8 cellular contexts compared by ENCODE assay signal in genomic region chr15:68053997-68054657, GRCh38. TPM values are rescaled to one million over a fixed set of nuclear protein-coding genes. Genes with fewer than 3 reads are reported as not detected.
DNase-seq lines count a peak whose midpoint lies in the region; ATAC-seq and TF ChIP-seq lines count a peak whose summit lies in the region.

PIAS1 (plus strand) TSS chr15:68054315; CDS start chr15:68054327, 12 bp downstream.

- H2AFZ ChIP-seq in fibroblast of lung (ENCODE audit: low read length), result peak within 1 kb of the TSS; percentile 63

- peaks cover 46% of the 10 kb centered on the region for H3K79me2 ChIP-seq in fibroblast of lung (ENCODE audit: control insufficient read depth, insufficient read depth, low read length)

- peaks cover 2% of the 10 kb centered on the region for H3K4me1 ChIP-seq in fibroblast of lung (ENCODE audit: control insufficient read depth, extremely low read depth, insufficient read depth, low read length)
- H3K4me1 ChIP-seq in naive thymus-derived CD4-positive, alpha-beta T cell (ENCODE audit: control insufficient read depth in 2 of 2, insufficient read depth in 2 of 2, low read length in 2 of 2), result peaks cover 21 to 35% of the 10 kb centered on the region in 2 donors

- peaks cover 0 to 13% (median 0%) of the 10 kb centered on the region in 5 donors for H3K27me3 Mint-ChIP-seq in naive thymus-derived CD4-positive, alpha-beta T cell
- no peaks in the 10 kb centered on the region for H3K27me3 Mint-ChIP-seq in stimulated activated memory B cell treated with anti-CD40 and anti-IgM and Interleukin-4, amounts not matched to agents 10 μg/mL and 1 μg/mL and 100 μg/mL, for 72 hours

- peak; percentile 96 for ATAC-seq in naive thymus-derived CD4-positive, alpha-beta T cell
- peak; percentile 97 for ATAC-seq in stimulated activated memory B cell treated with anti-CD40 and anti-IgM and Interleukin-4, amounts not matched to agents 10 μg/mL and 1 μg/mL and 100 μg/mL, for 72 hours

- CTCF ChIA-PET in naive thymus-derived CD4-positive, alpha-beta T cell (lab: Charles Lee), result interaction anchor here (0.9 kb wide), 1 partner anchor 252 kb away, joined by 6 read pairs; no protein-coding TSS in a partner anchor

- H3K36me3 ChIP-seq in fibroblast of lung (ENCODE audit: control insufficient read depth, insufficient read depth, low read length), result no peaks in the 10 kb centered on the region
- H3K36me3 ChIP-seq in naive thymus-derived CD4-positive, alpha-beta T cell (ENCODE audit: control insufficient read depth in 2 of 3, insufficient read depth in 3 of 3, low read length in 3 of 3), result peaks cover 0 to 11% (median 0%) of the 10 kb centered on the region in 3 experiments

- H3K9ac ChIP-seq in fibroblast of lung (ENCODE audit: insufficient read depth, low read length), result peak within 1 kb of the TSS; percentile 80

- H3K4me1 Mint-ChIP-seq in naive thymus-derived CD4-positive, alpha-beta T cell, result peaks cover 28 to 46% (median 40%) of the 10 kb centered on the region in 7 donors
- H3K4me1 Mint-ChIP-seq in stimulated activated memory B cell treated with anti-CD40 and anti-IgM and Interleukin-4, amounts not matched to agents 10 μg/mL and 1 μg/mL and 100 μg/mL, for 72 hours, result peaks cover 39% of the 10 kb centered on the region

- H3K4me3 ChIP-seq in LNCaP clone FGC (ENCODE audit: low read depth, low read length), result peak within 1 kb of the TSS; percentile 95
- peak within 1 kb of the TSS; percentile 81 to 95 (median 88) for H3K4me3 ChIP-seq in fibroblast of lung (replicated peaks in 1 of 4; ENCODE audit: control extremely low read depth in 1 of 4, insufficient read depth in 1 of 4, low read depth in 3 of 4, low read length in 4 of 4)
- H3K4me3 ChIP-seq in naive thymus-derived CD4-positive, alpha-beta T cell (ENCODE audit: low read length), result peak within 1 kb of the TSS; percentile 87

- H3K4me2 ChIP-seq in fibroblast of lung (ENCODE audit: extremely low read depth, insufficient read depth, low read length), result peak within 1 kb of the TSS; percentile 85

- H3K9me3 ChIP-seq in fibroblast of lung (ENCODE audit: control insufficient read depth, insufficient read depth, low read depth, low read length), result no peaks in the 10 kb centered on the region
- no peaks in the 10 kb centered on the region for H3K9me3 ChIP-seq in naive thymus-derived CD4-positive, alpha-beta T cell (ENCODE audit: control insufficient read depth in 2 of 3, low read length in 3 of 3)

- no peaks in the 10 kb centered on the region for H3K27me3 ChIP-seq in fibroblast of lung (ENCODE audit: control insufficient read depth, insufficient read depth, low read length)
- H3K27me3 ChIP-seq in naive thymus-derived CD4-positive, alpha-beta T cell (ENCODE audit: control insufficient read depth in 2 of 2, insufficient read depth in 2 of 2, low read length in 2 of 2), result no peaks in the 10 kb centered on the region

- H3K4me3 Mint-ChIP-seq in naive thymus-derived CD4-positive, alpha-beta T cell, result peak within 1 kb of the TSS; percentile 89 to 97 (median 95)
- H3K4me3 Mint-ChIP-seq in stimulated activated memory B cell treated with anti-CD40 and anti-IgM and Interleukin-4, amounts not matched to agents 10 μg/mL and 1 μg/mL and 100 μg/mL, for 72 hours, result peak within 1 kb of the TSS; percentile 92

- H3K9me3 Mint-ChIP-seq in naive thymus-derived CD4-positive, alpha-beta T cell, result peaks cover 0 to 5% (median 0%) of the 10 kb centered on the region in 11 donors
- no peaks in the 10 kb centered on the region for H3K9me3 Mint-ChIP-seq in stimulated activated memory B cell treated with anti-CD40 and anti-IgM and Interleukin-4, amounts not matched to agents 10 μg/mL and 1 μg/mL and 100 μg/mL, for 72 hours

- TF ChIP-seq CTCF in LNCaP clone FGC (IDR thresholded peaks at IDR 0.05; ENCODE audit: control insufficient read depth, extremely low read depth, insufficient read depth) (no peak), fibroblast of lung (conservative IDR thresholded peaks at IDR 0.05 in 1 of 2, IDR thresholded peaks at IDR 0.05 in 1 of 2; ENCODE audit: low read depth in 1 of 2, low read length in 2 of 2) (no peak)

- peaks cover 3% of the 10 kb centered on the region for H4K20me1 ChIP-seq in fibroblast of lung (ENCODE audit: control insufficient read depth, extremely low read depth, insufficient read depth, low read length)

- intact Hi-C loops in naive thymus-derived CD4-positive, alpha-beta T cell (cut with micrococcal nuclease), result loop anchor here (1.0 to 10.0 kb wide), 12 partner anchors 61 to 1667 kb away; partner anchors contain the start of genes CLN6 (in 2 of the 2), RNU6-1 (in 2 of the 2), AAGAB (in 1 of the 2) and C15orf61 (in 1 of the 2)

- H3K36me3 Mint-ChIP-seq in naive thymus-derived CD4-positive, alpha-beta T cell, result peaks cover 0 to 7% (median 0%) of the 10 kb centered on the region in 5 donors
- no peaks in the 10 kb centered on the region for H3K36me3 Mint-ChIP-seq in stimulated activated memory B cell treated with anti-CD40 and anti-IgM and Interleukin-4, amounts not matched to agents 10 μg/mL and 1 μg/mL and 100 μg/mL, for 72 hours

- H3K27ac ChIP-seq in fibroblast of lung (ENCODE audit: insufficient read depth, low read length), result peak within 1 kb of the TSS; percentile 72
- peak within 1 kb of the TSS; percentile 93 for H3K27ac ChIP-seq in naive thymus-derived CD4-positive, alpha-beta T cell (ENCODE audit: low read depth, low read length)

- peak within 1 kb of the TSS; percentile 84 to 97 (median 92) for H3K27ac Mint-ChIP-seq in naive thymus-derived CD4-positive, alpha-beta T cell
- peak within 1 kb of the TSS; percentile 88 for H3K27ac Mint-ChIP-seq in stimulated activated memory B cell treated with anti-CD40 and anti-IgM and Interleukin-4, amounts not matched to agents 10 μg/mL and 1 μg/mL and 100 μg/mL, for 72 hours

- POLR2A ChIA-PET in naive thymus-derived CD4-positive, alpha-beta T cell (lab: Charles Lee), result interaction anchor here (0.6 to 2.5 kb wide), 24 partner anchors 8 to 765 kb away, joined by 3 to 8 read pairs (median 4); partner anchors contain the start of genes CLN6, FEM1B and MAP2K5

- peak; percentile 94 for DNase-seq in Daoy (ENCODE audit: low read depth)
- DNase-seq in GOT3 (lab: John Stamatoyannopoulos, UW), result peak; percentile 87
- peak; percentile 50 for DNase-seq in LNCaP clone FGC (ENCODE audit: low read depth)
- peak; percentile 98 for DNase-seq in RPMI8226
- peak; percentile 87 to 90 for DNase-seq in activated T-helper 1 cell treated with anti-CD3 and anti-CD28 coated beads, Interleukin-2, amount 50 U/mL, for 16 hours (ENCODE audit: low read depth in 1 of 2, low spot score in 1 of 2)
- DNase-seq in fibroblast of lung (ENCODE audit: low read depth in 2 of 2), result peak; percentile 85 to 87
- peak; percentile 87 to 94 (median 92) for DNase-seq in naive thymus-derived CD4-positive, alpha-beta T cell

RNA-seq across cellular contexts. Expression of gene PIAS1, which starts in this region (rescaled TPM):
- total RNA-seq in Daoy (2014; rRNA removed; shearing (Covaris generic)), result 14.9 and 25.6 TPM in 2 replicates
- total RNA-seq in fibroblast of lung, result 10.5 and 17.0 TPM in 2 replicates
- polyA plus RNA-seq in fibroblast of lung, result 35.1 and 38.2 TPM in 2 replicates
- 14.5 and 21.0 TPM in 2 replicates for polyA plus RNA-seq in fibroblast of lung (2012)
- polyA minus RNA-seq in fibroblast of lung (ENCODE audit: low replicate concordance), result 27.8 and 35.3 TPM in 2 replicates
- 100 to 1,000 TPM in 1 of 5 experiments, 10 to 100 TPM in 4; 41.3 to 103 (median 90.9) TPM for total RNA-seq in naive thymus-derived CD4-positive, alpha-beta T cell
- 100 to 1,000 TPM; 154 to 155 TPM for polyA plus RNA-seq in naive thymus-derived CD4-positive, alpha-beta T cell

Comparison
In these comparisons a context has a peak if more than half of its experiments do, and no peak if none do; other contexts are left out.
1. Peak in every context shown above with its lines: DNase-seq, ATAC-seq, H3K4me3 ChIP-seq and H3K27ac ChIP-seq.